In genomic region chr7:50838675-50839377, GRCh38 we compare ENCODE assay signal across 14 cellular contexts. TPM values are rescaled to one million over a fixed set of nuclear protein-coding genes. Genes with fewer than 3 reads are reported as not detected.
DNase-seq lines count a peak whose midpoint lies in the region; ATAC-seq and TF ChIP-seq lines count a peak whose summit lies in the region.
"Had no signal": no experiment of that assay in that cellular context is flagged by ENCODE, and none has a peak within 500 bp of the region (broad histone marks: within the 10 kb centered on the region; RNA-seq: fewer than 3 reads in every experiment).

No MANE protein-coding gene starts in this region.

- H3K4me1 Mint-ChIP-seq in HFFc6 (ENCODE audit: low read depth) = peaks cover 31% of the 10 kb centered on the region
- no peaks in the 10 kb centered on the region for H3K4me1 Mint-ChIP-seq in activated CD8-positive, alpha-beta T cell treated with anti-CD3 and anti-CD28 coated beads for 36 hours (ENCODE audit: low read depth)
- H3K4me1 Mint-ChIP-seq: activated naive CD8-positive, alpha-beta T cell treated with anti-CD3 and anti-CD28 coated beads for 36 hours; stimulated activated naive B cell treated with anti-CD40 and anti-IgM and Interleukin-4, amounts not matched to agents 10 μg/mL and 1 μg/mL and 100 μg/mL, for 72 hours had no signal

- H3K27ac Mint-ChIP-seq in HFFc6 = peak overlapping the region; percentile 1; the same call in 1 of the 2 replicates
- H3K27ac Mint-ChIP-seq in activated CD8-positive, alpha-beta T cell treated with anti-CD3 and anti-CD28 coated beads for 36 hours = no peak overlapping the region
- H3K27ac Mint-ChIP-seq: activated CD4-positive, alpha-beta memory T cell treated with anti-CD3 and anti-CD28 coated beads, Interleukin-2, amount 10 ng/mL, durations not matched to agents 7 days and 5 days; activated naive CD8-positive, alpha-beta T cell treated with anti-CD3 and anti-CD28 coated beads for 36 hours; stimulated activated naive B cell treated with anti-CD40 and anti-IgM and Interleukin-4, amounts not matched to agents 10 μg/mL and 1 μg/mL and 100 μg/mL, for 72 hours had no signal

- TF ChIP-seq CTCF in HFFc6 (IDR thresholded peaks at IDR 0.05) = no peak
- TF ChIP-seq CTCF in cardiac fibroblast (IDR thresholded peaks at IDR 0.05; ENCODE audit: low read depth, low read length) = no peak
- TF ChIP-seq CTCF in omental fat pad (IDR thresholded peaks at IDR 0.05) = no peak
- TF ChIP-seq CTCF in activated CD8-positive, alpha-beta T cell treated with anti-CD3 and anti-CD28 coated beads for 36 hours (IDR thresholded peaks at IDR 0.05) = no peak

- POLR2A ChIA-PET in activated CD8-positive, alpha-beta T cell treated with anti-CD3 and anti-CD28 coated beads for 36 hours (lab: Charles Lee) = interaction anchor here (0.5 kb wide), 1 partner anchor 1885 kb away, joined by 3 read pairs; no protein-coding TSS in a partner anchor

- CTCF ChIA-PET in activated CD8-positive, alpha-beta T cell treated with anti-CD3 and anti-CD28 coated beads for 36 hours (lab: Charles Lee) = interaction anchor here (1.5 kb wide), 1 partner anchor 10 kb away, joined by 4 read pairs; no protein-coding TSS in a partner anchor

- no peak overlapping the region for H3K4me3 Mint-ChIP-seq in HFFc6
- H3K4me3 Mint-ChIP-seq in activated CD8-positive, alpha-beta T cell treated with anti-CD3 and anti-CD28 coated beads for 36 hours = no peak overlapping the region
- H3K4me3 Mint-ChIP-seq: activated CD4-positive, alpha-beta memory T cell treated with anti-CD3 and anti-CD28 coated beads, Interleukin-2, amount 10 ng/mL, durations not matched to agents 7 days and 5 days; activated naive CD8-positive, alpha-beta T cell treated with anti-CD3 and anti-CD28 coated beads for 36 hours; neural crest cell; stimulated activated naive B cell treated with anti-CD40 and anti-IgM and Interleukin-4, amounts not matched to agents 10 μg/mL and 1 μg/mL and 100 μg/mL, for 72 hours had no signal

- H3K36me3 Mint-ChIP-seq in HFFc6 (ENCODE audit: low read depth) = no peaks in the 10 kb centered on the region; the same call in 1 of the 2 replicates
- H3K36me3 Mint-ChIP-seq in activated CD8-positive, alpha-beta T cell treated with anti-CD3 and anti-CD28 coated beads for 36 hours (ENCODE audit: low read depth) = no peaks in the 10 kb centered on the region
- H3K36me3 Mint-ChIP-seq: activated naive CD8-positive, alpha-beta T cell treated with anti-CD3 and anti-CD28 coated beads for 36 hours; stimulated activated naive B cell treated with anti-CD40 and anti-IgM and Interleukin-4, amounts not matched to agents 10 μg/mL and 1 μg/mL and 100 μg/mL, for 72 hours had no signal

- intact Hi-C loops in activated CD8-positive, alpha-beta T cell treated with anti-CD3 and anti-CD28 coated beads for 36 hours (cut with micrococcal nuclease) = no loop called here

- H3K27me3 Mint-ChIP-seq in HFFc6 (ENCODE audit: insufficient read depth) = peaks cover 50% of the 10 kb centered on the region
- peaks cover 24% of the 10 kb centered on the region for H3K27me3 Mint-ChIP-seq in activated CD8-positive, alpha-beta T cell treated with anti-CD3 and anti-CD28 coated beads for 36 hours

- no peaks in the 10 kb centered on the region for H3K9me3 Mint-ChIP-seq in HFFc6
- no peaks in the 10 kb centered on the region for H3K9me3 Mint-ChIP-seq in activated CD8-positive, alpha-beta T cell treated with anti-CD3 and anti-CD28 coated beads for 36 hours
- H3K9me3 Mint-ChIP-seq: activated naive CD8-positive, alpha-beta T cell treated with anti-CD3 and anti-CD28 coated beads for 36 hours had no signal

- ATAC-seq in omental fat pad (ENCODE audit: low FRiP score) = no peak
- no peak for ATAC-seq in activated CD8-positive, alpha-beta T cell treated with anti-CD3 and anti-CD28 coated beads for 36 hours
- no peak for ATAC-seq in HG02588 (IDR thresholded peaks at IDR 0.05; ENCODE audit: unreplicated experiment)
- ATAC-seq: stimulated activated naive B cell treated with anti-CD40 and anti-IgM and Interleukin-4, amounts not matched to agents 10 μg/mL and 1 μg/mL and 100 μg/mL, for 72 hours had no signal

- no peak overlapping the region for H3K4me3 ChIP-seq in cardiac fibroblast (replicated peaks in 1 of 2; ENCODE audit: low read depth in 2 of 2, low read length in 2 of 2)

- DNase-seq in A172 (ENCODE audit: low spot score) (peak; percentile 79), HFFc6 (peak; percentile 40), cardiac fibroblast (ENCODE audit: low read depth in 2 of 2) (peak; percentile 76 to 99), iris pigment epithelial cell (ENCODE audit: low read depth) (peak; percentile 75), omental fat pad (ENCODE audit: low spot score) (no peak), activated gamma-delta T cell treated with Interleukin-2 at 50 U/mL for 16 hours (no peak)
- DNase-seq in activated CD8-positive, alpha-beta T cell treated with anti-CD3 and anti-CD28 coated beads for 36 hours = no peak
- DNase-seq: activated CD4-positive, alpha-beta memory T cell treated with anti-CD3 and anti-CD28 coated beads, Interleukin-2, amount 10 ng/mL, durations not matched to agents 7 days and 5 days; activated naive CD8-positive, alpha-beta T cell treated with anti-CD3 and anti-CD28 coated beads for 36 hours; NCI-H1105 treated with DMSO at 0.1 percent for 48 hours; stimulated activated naive B cell treated with anti-CD40 and anti-IgM and Interleukin-4, amounts not matched to agents 10 μg/mL and 1 μg/mL and 100 μg/mL, for 72 hours; T-helper 2 cell had no signal

RNA-seq across cellular contexts. Expression of gene GRB10, which starts 56.1 kb away (rescaled TPM):
- total RNA-seq in A172 (2014; rRNA removed; shearing (Covaris generic)) = 21.4 and 23.1 TPM in 2 replicates
- total RNA-seq in HFFc6 (2021; fragmentation: NEBNext Ultra II Directional; extraction: Animal tissue kit (Norgen Biotek cat#: 25700)) = 10 to 100 TPM; 13.6 to 17.8 (median 14.8) TPM
- 100 to 1,000 TPM in 1 of 4 donors, 10 to 100 TPM in 3; 64.6 to 100 (median 75.3) TPM for total RNA-seq in omental fat pad
- total RNA-seq in activated CD8-positive, alpha-beta T cell treated with anti-CD3 and anti-CD28 coated beads for 36 hours = 1 to 10 TPM; 5.6 to 6.9 TPM

Comparison
In these comparisons a context has a peak if more than half of its experiments do, and no peak if none do; other contexts are left out.
1. DNase-seq: peak in A172 (single experiment), HFFc6 (single experiment), cardiac fibroblast (2 of 2) and iris pigment epithelial cell (single experiment); none in omental fat pad (single experiment), activated CD8-positive, alpha-beta T cell treated with anti-CD3 and anti-CD28 coated beads for 36 hours (single experiment) and activated gamma-delta T cell treated with Interleukin-2 at 50 U/mL for 16 hours (single experiment).